ENCODE assay signal across 1 cellular context in the genomic region with DNA sequence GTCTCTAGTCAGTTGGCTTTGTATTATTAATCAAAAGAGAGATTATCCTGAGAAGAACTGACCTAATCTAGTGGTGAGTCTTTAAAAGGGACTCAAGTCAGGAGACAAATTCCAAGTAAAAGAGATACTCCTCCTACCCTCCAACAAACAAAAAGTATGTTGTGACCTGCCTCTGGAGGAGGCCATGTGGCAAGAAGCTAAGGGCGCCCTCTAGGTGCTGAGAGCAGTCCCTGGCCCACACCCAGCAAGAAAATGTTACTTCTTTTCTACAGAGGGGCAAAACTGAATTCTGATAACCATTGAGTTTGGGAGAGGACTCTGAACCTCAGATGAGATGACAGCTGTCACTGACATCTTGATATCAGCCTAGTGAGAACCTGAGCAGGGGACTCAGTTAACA.
TF ChIP-seq lines count a peak whose summit lies in the region.

No MANE protein-coding gene starts in this region.

TF ChIP-seq in GM12878, 131 proteins besides CTCF, POLR2A, EP300 and RAD21 (continued from another document):
- TF ChIP-seq ZBTB40 (IDR thresholded peaks at IDR 0.05; ENCODE audit: borderline replicate concordance) (no peak), NFYA (IDR thresholded peaks at IDR 0.05; ENCODE audit: borderline replicate concordance, low read depth, low read length) (no peak), POU2F2 (IDR thresholded peaks at IDR 0.05; ENCODE audit: borderline replicate concordance, low read depth, low read length) (no peak), GATAD2B (conservative IDR thresholded peaks at IDR 0.05; ENCODE audit: low read depth) (no peak)
- TF ChIP-seq, protein P1, sequence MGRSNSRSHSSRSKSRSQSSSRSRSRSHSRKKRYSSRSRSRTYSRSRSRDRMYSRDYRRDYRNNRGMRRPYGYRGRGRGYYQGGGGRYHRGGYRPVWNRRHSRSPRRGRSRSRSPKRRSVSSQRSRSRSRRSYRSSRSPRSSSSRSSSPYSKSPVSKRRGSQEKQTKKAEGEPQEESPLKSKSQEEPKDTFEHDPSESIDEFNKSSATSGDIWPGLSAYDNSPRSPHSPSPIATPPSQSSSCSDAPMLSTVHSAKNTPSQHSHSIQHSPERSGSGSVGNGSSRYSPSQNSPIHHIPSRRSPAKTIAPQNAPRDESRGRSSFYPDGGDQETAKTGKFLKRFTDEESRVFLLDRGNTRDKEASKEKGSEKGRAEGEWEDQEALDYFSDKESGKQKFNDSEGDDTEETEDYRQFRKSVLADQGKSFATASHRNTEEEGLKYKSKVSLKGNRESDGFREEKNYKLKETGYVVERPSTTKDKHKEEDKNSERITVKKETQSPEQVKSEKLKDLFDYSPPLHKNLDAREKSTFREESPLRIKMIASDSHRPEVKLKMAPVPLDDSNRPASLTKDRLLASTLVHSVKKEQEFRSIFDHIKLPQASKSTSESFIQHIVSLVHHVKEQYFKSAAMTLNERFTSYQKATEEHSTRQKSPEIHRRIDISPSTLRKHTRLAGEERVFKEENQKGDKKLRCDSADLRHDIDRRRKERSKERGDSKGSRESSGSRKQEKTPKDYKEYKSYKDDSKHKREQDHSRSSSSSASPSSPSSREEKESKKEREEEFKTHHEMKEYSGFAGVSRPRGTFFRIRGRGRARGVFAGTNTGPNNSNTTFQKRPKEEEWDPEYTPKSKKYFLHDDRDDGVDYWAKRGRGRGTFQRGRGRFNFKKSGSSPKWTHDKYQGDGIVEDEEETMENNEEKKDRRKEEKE (IDR thresholded peaks at IDR 0.05) = no peak
TF ChIP-seq in GM12878: peak in this region for 0.
